ENCODE assay signal across 9 cellular contexts in the genomic region with DNA sequence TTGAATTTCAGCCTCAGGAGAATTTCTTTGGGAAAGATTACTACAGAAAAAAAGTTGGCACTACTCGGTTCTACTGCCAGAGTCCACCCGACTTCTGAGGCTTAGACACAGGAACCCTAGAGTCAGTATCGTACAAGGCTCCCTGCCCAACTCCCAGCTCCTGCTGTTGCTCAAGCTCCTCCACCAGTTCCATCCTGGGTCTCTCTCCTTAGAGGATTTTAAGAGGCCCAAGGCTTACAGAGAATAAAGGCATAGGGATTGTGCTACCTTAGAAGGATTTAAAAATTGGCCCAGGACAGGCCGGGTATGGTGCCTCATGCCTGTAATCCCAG. TPM values are rescaled to one million over a fixed set of nuclear protein-coding genes. Genes with fewer than 3 reads are reported as not detected.
A peak's percentile ranks its signal among the peaks of the same experiment; 100 is the strongest.
DNase-seq lines count a peak whose midpoint lies in the region; ATAC-seq and TF ChIP-seq lines count a peak whose summit lies in the region.
"Had no signal": no experiment of that assay in that cellular context is flagged by ENCODE, and none has a peak within 500 bp of the region (broad histone marks: within the 10 kb centered on the region; RNA-seq: fewer than 3 reads in every experiment).

No MANE protein-coding gene starts in this region.

- H2AFZ ChIP-seq in OCI-LY7 (ENCODE audit: low read length), result peak overlapping the region; percentile 96

- no peaks in the 10 kb centered on the region for H3K79me2 ChIP-seq in OCI-LY7 (ENCODE audit: insufficient read depth, low read depth, low read length)

- H3K27me3 ChIP-seq in skeletal muscle satellite cell (ENCODE audit: control insufficient read depth, insufficient read depth, low read length), result no peaks in the 10 kb centered on the region

- H3K27me3 Mint-ChIP-seq in effector memory CD8-positive, alpha-beta T cell, result no peaks in the 10 kb centered on the region

- CTCF ChIA-PET in OCI-LY7 (lab: Charles Lee; ENCODE audit: unreplicated experiment), result interaction anchor here (0.7 to 1.2 kb wide), 2 partner anchors 9 to 10 kb away, joined by 3 read pairs; no protein-coding TSS in a partner anchor
- CTCF ChIA-PET in RWPE1 (lab: Yijun Ruan, JAX), result no interaction called here

- H3K4me2 ChIP-seq in OCI-LY7 (ENCODE audit: low read length) (peak overlapping the region; percentile 82), skeletal muscle satellite cell (ENCODE audit: low read length) (peak overlapping the region; percentile 76)

- no peak for DNase-seq in OCI-LY7 (ENCODE audit: low spot score)
- DNase-seq in effector memory CD8-positive, alpha-beta T cell, result no peak
- no peak for DNase-seq in RWPE1 (ENCODE audit: low spot score)
- DNase-seq in NCI-H1436 treated with DMSO at 0.1 percent for 48 hours (lab: John Stamatoyannopoulos, UW), result no peak
- no peak for DNase-seq in cerebellar nuclear complex (lab: John Stamatoyannopoulos, UW)
- DNase-seq: mesendoderm had no signal

- TF ChIP-seq CTCF in OCI-LY7 (conservative IDR thresholded peaks at IDR 0.05; ENCODE audit: low read length) (no peak), RWPE1 (conservative IDR thresholded peaks at IDR 0.05; ENCODE audit: low read depth) (no peak)

- H3K27ac ChIP-seq in OCI-LY7 (ENCODE audit: low read depth, low read length, poor library complexity, severe bottlenecking), result no peak overlapping the region
- no peak overlapping the region for H3K27ac ChIP-seq in RWPE1

- H3K9me3 ChIP-seq in OCI-LY7 (ENCODE audit: low read length) (no peaks in the 10 kb centered on the region), skeletal muscle satellite cell (replicated peaks; ENCODE audit: low read length) (no peaks in the 10 kb centered on the region)

- H3K27ac Mint-ChIP-seq in effector memory CD8-positive, alpha-beta T cell, result peak overlapping the region; percentile 95 to 96

- intact Hi-C loops in OCI-LY7 (cut with micrococcal nuclease; ENCODE audit: unreplicated experiment), result no loop called here

- H3K4me3 Mint-ChIP-seq in effector memory CD8-positive, alpha-beta T cell, result peak overlapping the region; percentile 72 to 85

- peaks cover 16 to 19% of the 10 kb centered on the region in 2 donors for H3K4me1 Mint-ChIP-seq in effector memory CD8-positive, alpha-beta T cell (ENCODE audit: low read depth in 2 of 2)

- H3K9ac ChIP-seq in skeletal muscle satellite cell (ENCODE audit: low read depth, low read length), result no peak overlapping the region

- no peaks in the 10 kb centered on the region for H3K36me3 Mint-ChIP-seq in effector memory CD8-positive, alpha-beta T cell (ENCODE audit: insufficient read depth)

- no peaks in the 10 kb centered on the region for H3K9me2 ChIP-seq in OCI-LY7 (ENCODE audit: insufficient read depth, low read length)

- no peaks in the 10 kb centered on the region for H3K9me3 Mint-ChIP-seq in effector memory CD8-positive, alpha-beta T cell

- H3K4me1 ChIP-seq in OCI-LY7 (ENCODE audit: insufficient read depth, low read length, poor library complexity, severe bottlenecking), result peaks cover 17% of the 10 kb centered on the region
- peaks cover 21% of the 10 kb centered on the region for H3K4me1 ChIP-seq in skeletal muscle satellite cell (ENCODE audit: control insufficient read depth, insufficient read depth, low read length)

- H3K36me3 ChIP-seq in OCI-LY7 (ENCODE audit: insufficient read depth, low read length) (no peaks in the 10 kb centered on the region), skeletal muscle satellite cell (ENCODE audit: insufficient read depth, low read length) (no peaks in the 10 kb centered on the region)

- POLR2A ChIA-PET in OCI-LY7 (lab: Charles Lee), result interaction anchor here (0.6 to 2.4 kb wide), 20 partner anchors 7 to 196 kb away, joined by 3 to 20 read pairs (median 6); a partner anchor contains a TSS
- POLR2A ChIA-PET in RWPE1 (lab: Yijun Ruan, JAX; ENCODE audit: low non-redundant PET), result no interaction called here

- H3K4me3 ChIP-seq in OCI-LY7 (ENCODE audit: low read depth, low read length, poor library complexity, severe bottlenecking), result no peak overlapping the region
- no peak overlapping the region for H3K4me3 ChIP-seq in skeletal muscle satellite cell (ENCODE audit: low read length)

- ATAC-seq in GM18873 (IDR thresholded peaks at IDR 0.05; ENCODE audit: low FRiP score, unreplicated experiment) (peak; percentile 9), GM18511 (IDR thresholded peaks at IDR 0.05; ENCODE audit: unreplicated experiment) (no peak)
- peak; percentile 29 for ATAC-seq in effector memory CD8-positive, alpha-beta T cell (replicated peaks)

- H4K20me1 ChIP-seq in OCI-LY7 (ENCODE audit: insufficient read depth, low read length), result no peaks in the 10 kb centered on the region

- no TSS peak for BruUV-seq in OCI-LY7 (replicated peaks; lab: Mats Ljungman, UMichigan)

RNA-seq across cellular contexts. Expression of a gene that starts 29.0 kb away (rescaled TPM):
- 131 and 172 TPM in 2 replicates for total RNA-seq in OCI-LY7 (2014; rRNA removed; shearing (Covaris generic))
- 140 and 160 TPM in 2 replicates for total RNA-seq in OCI-LY7 (2022)
- total RNA-seq in skeletal muscle satellite cell (2012; rRNA removed), result 13.5 and 19.3 TPM in 2 replicates
